In genomic region chr16:58502217-58502921, GRCh38 we compare ENCODE assay signal across 17 cellular contexts. TPM values are rescaled to one million over a fixed set of nuclear protein-coding genes. Genes with fewer than 3 reads are reported as not detected.
A peak's percentile ranks its signal among the peaks of the same experiment; 100 is the strongest.
DNase-seq lines count a peak whose midpoint lies in the region; ATAC-seq and TF ChIP-seq lines count a peak whose summit lies in the region.
"Had no signal": no experiment of that assay in that cellular context is flagged by ENCODE, and none has a peak within 500 bp of the region (broad histone marks: within the 10 kb centered on the region; RNA-seq: fewer than 3 reads in every experiment).

No MANE protein-coding gene starts in this region.

- H3K9ac ChIP-seq in iPS-20b (ENCODE audit: low read depth, low read length) (no peak overlapping the region; the same call in 1 of the 2 replicates), SK-N-SH (no peak overlapping the region)

- intact Hi-C loops in posterior vena cava (cut with DNase I) = no loop called here

- no peaks in the 10 kb centered on the region for H3K9me2 ChIP-seq in SK-N-SH

- TF ChIP-seq CTCF in RWPE2 (IDR thresholded peaks at IDR 0.05; ENCODE audit: poor library complexity, severe bottlenecking) (no peak), upper lobe of left lung (IDR thresholded peaks at IDR 0.05) (no peak), SK-N-SH (IDR thresholded peaks at IDR 0.05) (no peak)

- no peak overlapping the region for H3K27ac ChIP-seq in RWPE2 (ENCODE audit: poor library complexity, severe bottlenecking)
- no peak overlapping the region for H3K27ac ChIP-seq in iPS-20b (ENCODE audit: low read length)
- H3K27ac ChIP-seq in upper lobe of left lung = no peak overlapping the region
- H3K27ac ChIP-seq in SK-N-SH (ENCODE audit: low read depth in 2 of 2, low read length in 1 of 2) = no peak overlapping the region; a peak in 1 of 4 replicates
- H3K27ac ChIP-seq: A549, SJSA1, skin epidermis had no signal

- H4K20me1 ChIP-seq in SK-N-SH (ENCODE audit: insufficient read depth) = no peaks in the 10 kb centered on the region

- ATAC-seq in RWPE2 (ENCODE audit: low read depth) (no peak), upper lobe of left lung (ENCODE audit: low FRiP score in 2 of 2) (no peak)
- ATAC-seq: A549, PC-3 had no signal

- no peaks in the 10 kb centered on the region for H3F3A ChIP-seq in SK-N-SH (replicated peaks; ENCODE audit: insufficient read depth)

- H3K9me3 ChIP-seq in RWPE2 (ENCODE audit: severe bottlenecking) = no peaks in the 10 kb centered on the region
- H3K9me3 ChIP-seq in iPS-20b (ENCODE audit: insufficient read depth, low read depth, low read length) = no peaks in the 10 kb centered on the region
- H3K9me3 ChIP-seq in upper lobe of left lung = no peaks in the 10 kb centered on the region
- no peaks in the 10 kb centered on the region for H3K9me3 ChIP-seq in SK-N-SH
- H3K9me3 ChIP-seq: A549, SJSA1 had no signal

- no peak overlapping the region for H3K4me2 ChIP-seq in SK-N-SH
- H3K4me2 ChIP-seq: A549 had no signal

- no peaks in the 10 kb centered on the region for H3K27me3 ChIP-seq in RWPE2 (ENCODE audit: insufficient read depth, poor library complexity, severe bottlenecking)
- H3K27me3 ChIP-seq in iPS-20b (ENCODE audit: insufficient read depth, low read length) = peaks cover 53% of the 10 kb centered on the region
- H3K27me3 ChIP-seq in upper lobe of left lung = peaks cover 0 to 18% (median 11%) of the 10 kb centered on the region in 4 donors
- no peaks in the 10 kb centered on the region for H3K27me3 ChIP-seq in SK-N-SH (ENCODE audit: insufficient read depth)
- H3K27me3 ChIP-seq: SJSA1 had no signal

- H3K36me3 ChIP-seq in RWPE2 (ENCODE audit: low read depth) (no peaks in the 10 kb centered on the region), iPS-20b (ENCODE audit: insufficient read depth, low read depth, low read length) (no peaks in the 10 kb centered on the region), upper lobe of left lung (peaks cover 0 to 13% (median 8%) of the 10 kb centered on the region in 4 donors), SK-N-SH (replicated peaks in 1 of 2; ENCODE audit: control insufficient read depth in 1 of 2, insufficient read depth in 2 of 2, low read length in 1 of 2) (peaks cover 0 to 15% of the 10 kb centered on the region in 2 experiments)
- H3K36me3 ChIP-seq: SJSA1 had no signal

- POLR2A ChIA-PET in SK-N-SH (lab: Yijun Ruan, JAX) = no interaction called here

- TF ChIP-seq EP300 in upper lobe of left lung (IDR thresholded peaks at IDR 0.05) = no peak
- no peak for TF ChIP-seq EP300 in SK-N-SH (IDR thresholded peaks at IDR 0.05; ENCODE audit: borderline replicate concordance in 1 of 2, low read depth in 1 of 2, low read length in 1 of 2)

- H2AFZ ChIP-seq in SK-N-SH (ENCODE audit: low read depth) = no peak overlapping the region

- TF ChIP-seq POLR2A in upper lobe of left lung (IDR thresholded peaks at IDR 0.05) = no peak

- DNase-seq in activated CD8-positive, alpha-beta memory T cell treated with anti-CD3 and anti-CD28 coated beads, Interleukin-2, amount 50 U/mL, for 48 hours = peak; percentile 46
- no peak for DNase-seq in activated CD8-positive, alpha-beta memory T cell treated with anti-CD3 and anti-CD28 coated beads, Interleukin-2, amount 50 U/mL, for 4 hours
- DNase-seq in RWPE2 (ENCODE audit: low spot score) = peak; percentile 28
- DNase-seq in posterior vena cava (ENCODE audit: low spot score) = peak; percentile 60
- DNase-seq in upper lobe of left lung = no peak
- no peak for DNase-seq in SK-N-SH
- DNase-seq in cerebellum (ENCODE audit: low spot score) = no peak
- DNase-seq: activated CD4-positive, CD25-positive, alpha-beta regulatory T cell; activated naive CD4-positive, alpha-beta T cell; C1 segment of cervical spinal cord; GF-D8; PC-3; stimulated activated CD4-positive, alpha-beta T cell treated with anti-CD3 and anti-CD28 coated beads, Interleukin-4, amount 100 ng/mL, for 24 hours had no signal

- no peak overlapping the region for H3K4me3 ChIP-seq in RWPE2 (ENCODE audit: severe bottlenecking)
- H3K4me3 ChIP-seq in iPS-20b (ENCODE audit: low read length) = peak overlapping the region; percentile 78; the same call in 1 of the 2 replicates
- no peak overlapping the region for H3K4me3 ChIP-seq in upper lobe of left lung
- no peak overlapping the region for H3K4me3 ChIP-seq in SK-N-SH (ENCODE audit: low read depth in 2 of 2, low read length in 1 of 2)
- H3K4me3 ChIP-seq: A549, SJSA1 had no signal

- WGBS in upper lobe of left lung, 2 donors = 73 to 80% methylated on average over 6 to 8 of the region's 8 CpGs
- WGBS in SK-N-SH (ENCODE audit: low lambda C conversion rate) = 83% methylated on average over 7 of the region's 8 CpGs

- H3K79me2 ChIP-seq in SK-N-SH (ENCODE audit: insufficient read depth) = peaks cover 8% of the 10 kb centered on the region; the same call in 1 of the 2 replicates

- TF ChIP-seq RAD21 in SK-N-SH (IDR thresholded peaks at IDR 0.05; ENCODE audit: low read length) = no peak

- H3K4me1 ChIP-seq in RWPE2 (ENCODE audit: insufficient read depth, poor library complexity, severe bottlenecking) (no peaks in the 10 kb centered on the region), iPS-20b (ENCODE audit: insufficient read depth, low read length) (no peaks in the 10 kb centered on the region; the same call in 1 of the 2 replicates), upper lobe of left lung (peaks cover 5 to 25% (median 14%) of the 10 kb centered on the region in 4 donors), SK-N-SH (ENCODE audit: control insufficient read depth in 1 of 2, insufficient read depth in 2 of 2, low read depth in 1 of 2, low read length in 1 of 2) (peaks cover 4 to 23% of the 10 kb centered on the region in 2 experiments; a peak in 2 of 4 replicates)

- CTCF ChIA-PET in SK-N-SH (lab: Yijun Ruan, JAX) = interaction anchor here (3.7 kb wide), 1 partner anchor 10 kb away, joined by 32 read pairs; no protein-coding TSS in a partner anchor

TF ChIP-seq in SK-N-SH, 30 proteins besides CTCF, POLR2A, EP300 and RAD21:
- no peak for TF ChIP-seq MAX (IDR thresholded peaks at IDR 0.05; ENCODE audit: low read depth)
TF ChIP-seq in SK-N-SH: peak in this region for 0.

RNA-seq across cellular contexts. Expression of gene NDRG4, which starts 2.4 kb away (rescaled TPM):
- 1 to 10 TPM; 5.8 to 8.6 TPM for total RNA-seq in posterior vena cava
- 10 to 100 TPM; 25.1 to 81.0 (median 30.5) TPM for total RNA-seq in upper lobe of left lung
- polyA plus RNA-seq in SK-N-SH (2012; rRNA removed) = 46.2 and 52.0 TPM in 2 replicates
- polyA plus RNA-seq in SK-N-SH (2012; cell fraction: cytosol; rRNA removed) = 18.9 and 28.9 TPM in 2 replicates
- polyA plus RNA-seq in SK-N-SH (2012; cell fraction: nucleus; rRNA removed) = 127 and 159 TPM in 2 replicates
- 280 TPM for total RNA-seq in cerebellum

RNA-seq across cellular contexts. Expression of gene SETD6, which starts 12.9 kb away (rescaled TPM):
- total RNA-seq in posterior vena cava (10 to 100 TPM in 1 of 2 donors, 1 to 10 TPM in 1; 9.9 to 13.5 TPM), upper lobe of left lung (10 to 100 TPM; 17.3 to 78.6 (median 31.7) TPM), cerebellum (32.0 TPM)
- polyA plus RNA-seq in SK-N-SH (2012; rRNA removed) = 17.2 and 22.2 TPM in 2 replicates
- polyA plus RNA-seq in SK-N-SH (2012; cell fraction: cytosol; rRNA removed) = 8.7 and 9.0 TPM in 2 replicates
- 107 and 134 TPM in 2 replicates for polyA plus RNA-seq in SK-N-SH (2012; cell fraction: nucleus; rRNA removed)

Comparison
In these comparisons a context has a peak if more than half of its experiments do, and no peak if none do; other contexts are left out.
1. DNase-seq: peak in activated CD8-positive, alpha-beta memory T cell treated with anti-CD3 and anti-CD28 coated beads, Interleukin-2, amount 50 U/mL, for 48 hours (single experiment), RWPE2 (single experiment) and posterior vena cava (single experiment); none in activated CD8-positive, alpha-beta memory T cell treated with anti-CD3 and anti-CD28 coated beads, Interleukin-2, amount 50 U/mL, for 4 hours (single experiment), upper lobe of left lung (0 of 2), SK-N-SH (single experiment) and cerebellum (single experiment).